In the genomic region with DNA sequence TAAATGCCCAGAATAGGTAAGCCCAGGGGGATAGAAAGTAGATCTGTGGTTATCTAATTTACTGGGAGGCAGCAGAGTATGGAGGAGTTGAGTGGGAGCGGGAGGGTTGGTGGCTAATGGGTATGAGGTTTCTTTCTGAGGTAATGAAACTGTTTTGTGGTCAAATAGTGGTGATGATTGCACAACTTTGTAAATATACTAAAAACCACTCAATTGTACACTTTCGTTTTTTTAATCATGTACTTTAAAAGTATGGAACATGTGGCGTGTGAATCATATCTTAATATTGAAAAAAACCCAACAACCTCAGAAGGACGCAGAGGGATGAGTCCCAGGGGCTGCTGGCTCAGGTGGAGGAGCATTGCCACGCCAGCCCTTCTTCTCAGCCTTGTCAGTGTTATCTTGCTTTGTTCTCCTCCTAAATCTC, we compare ENCODE assay signal across 12 cellular contexts.
A peak's percentile ranks its signal among the peaks of the same experiment; 100 is the strongest.
DNase-seq lines count a peak whose midpoint lies in the region; ATAC-seq and TF ChIP-seq lines count a peak whose summit lies in the region.
"Had no signal": no experiment of that assay in that cellular context is flagged by ENCODE, and none has a peak within 500 bp of the region (broad histone marks: within the 10 kb centered on the region; RNA-seq: fewer than 3 reads in every experiment).

No MANE protein-coding gene starts in this region.

- CTCF ChIA-PET in GM10248 (lab: Yijun Ruan, JAX): no interaction called here

- H3K4me1 ChIP-seq in transverse colon (no peaks in the 10 kb centered on the region), heart right ventricle (no peaks in the 10 kb centered on the region)

- H3K36me3 ChIP-seq in transverse colon: no peaks in the 10 kb centered on the region
- H3K36me3 ChIP-seq in heart right ventricle: no peaks in the 10 kb centered on the region

- no peak for TF ChIP-seq EP300 in transverse colon (IDR thresholded peaks at IDR 0.05; ENCODE audit: low read depth)

- peaks cover 0 to 5% of the 10 kb centered on the region in 2 donors for H3K9me3 ChIP-seq in transverse colon
- peaks cover 0 to 18% (median 0%) of the 10 kb centered on the region in 11 donors for H3K9me3 ChIP-seq in heart right ventricle

- H3K27me3 Mint-ChIP-seq in nephron progenitor cell (ENCODE audit: low read depth, poor library complexity): peaks cover 16% of the 10 kb centered on the region

- no peak for TF ChIP-seq POLR2A in transverse colon (IDR thresholded peaks at IDR 0.05)

- intact Hi-C loops in transverse colon (cut with DNase I; ENCODE audit: low total_unique reads): loop anchor here (1.0 kb wide), 1 partner anchor 40 kb away; no protein-coding TSS in a partner anchor
- intact Hi-C loops in heart right ventricle (cut with DNase I): no loop called here

- H3K36me3 Mint-ChIP-seq in nephron progenitor cell (ENCODE audit: low read depth): peaks cover 7% of the 10 kb centered on the region

- peaks cover 36% of the 10 kb centered on the region for H3K9me3 Mint-ChIP-seq in nephron progenitor cell

- WGBS in transverse colon (ENCODE audit: low coverage in 1 of 2), 2 donors: 57 to 67% methylated on average over 5 of the region's 5 CpGs
- WGBS in heart right ventricle, 2 donors: 74 to 78% methylated on average over 5 of the region's 5 CpGs

- H3K4me1 Mint-ChIP-seq in nephron progenitor cell: peaks cover 58% of the 10 kb centered on the region

- in situ Hi-C loops in transverse colon (cut with MboI; ENCODE audit: low pct_ligation_motif_present in 1 of 4, low pct_unique_long_range_greater_than_20kb in 1 of 4, low sequenced_read_pairs in 3 of 4): loop anchor here in 2 of 4 donors (25.0 kb wide), 1 partner anchor 643 kb away; no protein-coding TSS in a partner anchor

- H3K4me3 Mint-ChIP-seq in nephron progenitor cell: no peak overlapping the region

- ATAC-seq in GM19397 (IDR thresholded peaks at IDR 0.05; ENCODE audit: unreplicated experiment): peak; percentile 63
- peak; percentile 64 for ATAC-seq in HG02981 (IDR thresholded peaks at IDR 0.05; ENCODE audit: unreplicated experiment)
- ATAC-seq in heart right ventricle: no peak

- H3K27me3 ChIP-seq in transverse colon (peaks cover 9% of the 10 kb centered on the region), heart right ventricle (peaks cover 0 to 75% (median 28%) of the 10 kb centered on the region in 7 donors)

- POLR2A ChIA-PET in GM10248 (lab: Yijun Ruan, JAX): no interaction called here

- TF ChIP-seq CTCF in nephron progenitor cell (IDR thresholded peaks at IDR 0.05) (no peak), transverse colon (IDR thresholded peaks at IDR 0.05) (no peak), GM10248 (IDR thresholded peaks at IDR 0.05; ENCODE audit: control extremely low read depth, extremely low read depth, low read depth, missing control alignments) (no peak), heart right ventricle (IDR thresholded peaks at IDR 0.05) (no peak)

- DNase-seq in NOMO-1 treated with DMSO at 0.1 percent for 48 hours (lab: John Stamatoyannopoulos, UW; ENCODE audit: unreplicated experiment) (peak; percentile 69), nephron progenitor cell (no peak), transverse colon (no peak), GM10248 (ENCODE audit: extremely low spot score) (no peak), heart right ventricle (no peak), glomerular visceral epithelial cell (ENCODE audit: extremely low spot score) (no peak)
- DNase-seq: amniotic stem cell, erythroblast, NCI-H2171 treated with DMSO at 0.1 percent for 48 hours, SW 1271 had no signal

- no peak overlapping the region for H3K27ac ChIP-seq in transverse colon
- no peak overlapping the region for H3K27ac ChIP-seq in heart right ventricle

- H3K27ac Mint-ChIP-seq in nephron progenitor cell: peak overlapping the region; percentile 80

- H3K4me3 ChIP-seq in transverse colon (no peak overlapping the region), heart right ventricle (no peak overlapping the region)

Comparison
In these comparisons a context has a peak if more than half of its experiments do, and no peak if none do; other contexts are left out.
1. ATAC-seq: peak in GM19397 (single experiment) and HG02981 (single experiment); none in heart right ventricle (0 of 8).